Comparison of ENCODE assay signal across 1 cellular context in the genomic region with DNA sequence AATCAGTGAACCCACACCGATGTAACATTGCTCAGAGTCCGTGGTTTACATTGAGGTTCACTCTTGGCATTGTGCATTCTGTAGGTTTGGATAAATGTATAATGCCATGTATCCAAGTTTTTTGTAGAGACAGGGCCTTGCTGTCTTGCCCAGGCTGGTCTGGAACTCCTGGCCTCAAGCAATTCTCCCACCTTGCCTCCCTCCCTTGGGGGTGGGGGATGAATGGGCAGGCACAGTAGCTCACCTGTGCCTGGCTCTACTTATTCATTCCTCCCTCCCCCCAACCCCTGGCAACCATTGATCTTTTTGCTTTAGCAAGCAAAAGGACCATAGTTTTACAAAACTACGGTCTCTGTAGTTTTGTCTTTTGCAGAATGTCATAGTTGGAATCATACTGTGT.
TF ChIP-seq lines count a peak whose summit lies in the region.

No MANE protein-coding gene starts in this region.

TF ChIP-seq in H1, 55 proteins besides CTCF, POLR2A, EP300 and RAD21:
- TF ChIP-seq JUN (IDR thresholded peaks at IDR 0.05; ENCODE audit: low read depth, low read length) (no peak), GABPA (IDR thresholded peaks at IDR 0.05; ENCODE audit: borderline replicate concordance, insufficient read depth, low read length) (no peak), RBBP5 (IDR thresholded peaks at IDR 0.05; ENCODE audit: borderline replicate concordance, low read depth, low read length) (no peak), NRF1 (IDR thresholded peaks at IDR 0.05; ENCODE audit: low read depth, low read length) (no peak), SUZ12 (IDR thresholded peaks at IDR 0.05; ENCODE audit: low read length) (no peak), CBX5 (IDR thresholded peaks at IDR 0.05; ENCODE audit: low read depth, low read length) (no peak), FOSL1 (IDR thresholded peaks at IDR 0.05; ENCODE audit: insufficient read depth, low read depth, low read length) (no peak), TCF12 (IDR thresholded peaks at IDR 0.05; ENCODE audit: low read depth, low read length) (0 out of 2 replicates have a peak, but pooled peaks have one; percentile 15), CHD2 (IDR thresholded peaks at IDR 0.05; ENCODE audit: low read length) (no peak), NANOG (IDR thresholded peaks at IDR 0.05; ENCODE audit: insufficient read depth, low read depth, low read length, poor library complexity, severe bottlenecking) (no peak), SIX5 (IDR thresholded peaks at IDR 0.05; ENCODE audit: low read depth, low read length) (no peak), EGR1 (IDR thresholded peaks at IDR 0.05; ENCODE audit: borderline replicate concordance, low read depth, low read length) (no peak), KDM5A (IDR thresholded peaks at IDR 0.05; ENCODE audit: low read length) (no peak), CTBP2 (IDR thresholded peaks at IDR 0.05; ENCODE audit: borderline replicate concordance, insufficient read depth, insufficient read length, low read length) (no peak), RNF2 (IDR thresholded peaks at IDR 0.05; ENCODE audit: borderline replicate concordance, low read depth, low read length, missing control alignments, poor library complexity, severe bottlenecking) (no peak), SP1 (IDR thresholded peaks at IDR 0.05; ENCODE audit: low read depth, low read length) (0 out of 2 replicates have a peak, but pooled peaks have one; percentile 30), SIN3A (conservative IDR thresholded peaks at IDR 0.05 in 1 of 2, IDR thresholded peaks at IDR 0.05 in 1 of 2; ENCODE audit: low read depth in 1 of 2, low read length in 2 of 2) (no peak), HDAC6 (IDR thresholded peaks at IDR 0.05; ENCODE audit: low read depth, low read length) (no peak), KDM1A (IDR thresholded peaks at IDR 0.05; ENCODE audit: borderline replicate concordance, low read length) (peak; percentile 44; the same call in 1 of the 2 replicates), HDAC2 (IDR thresholded peaks at IDR 0.05; ENCODE audit: borderline replicate concordance in 1 of 2, low read depth in 2 of 2, low read length in 2 of 2) (no peak), MAFK (IDR thresholded peaks at IDR 0.05; ENCODE audit: low read depth, low read length) (no peak), TEAD4 (IDR thresholded peaks at IDR 0.05; ENCODE audit: low read depth, low read length) (no peak), ZNF274 (IDR thresholded peaks at IDR 0.05; ENCODE audit: borderline replicate concordance, extremely low read depth, low read length) (no peak), SRF (IDR thresholded peaks at IDR 0.05; ENCODE audit: low read depth, low read length) (no peak), CBX8 (IDR thresholded peaks at IDR 0.05; ENCODE audit: borderline replicate concordance, low read depth, low read length) (no peak), YY1 (IDR thresholded peaks at IDR 0.05; ENCODE audit: low read depth, low read length) (0 out of 2 replicates have a peak, but pooled peaks have one; percentile 21), SP2 (IDR thresholded peaks at IDR 0.05; ENCODE audit: low read length) (no peak), BRCA1 (IDR thresholded peaks at IDR 0.05; ENCODE audit: low read depth, low read length) (no peak), BACH1 (IDR thresholded peaks at IDR 0.05; ENCODE audit: low read length) (no peak)
- TF ChIP-seq, protein P1, sequence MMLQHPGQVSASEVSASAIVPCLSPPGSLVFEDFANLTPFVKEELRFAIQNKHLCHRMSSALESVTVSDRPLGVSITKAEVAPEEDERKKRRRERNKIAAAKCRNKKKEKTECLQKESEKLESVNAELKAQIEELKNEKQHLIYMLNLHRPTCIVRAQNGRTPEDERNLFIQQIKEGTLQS (IDR thresholded peaks at IDR 0.05; ENCODE audit: insufficient read depth, low read depth, low read length) = no peak
- TF ChIP-seq, protein P2, sequence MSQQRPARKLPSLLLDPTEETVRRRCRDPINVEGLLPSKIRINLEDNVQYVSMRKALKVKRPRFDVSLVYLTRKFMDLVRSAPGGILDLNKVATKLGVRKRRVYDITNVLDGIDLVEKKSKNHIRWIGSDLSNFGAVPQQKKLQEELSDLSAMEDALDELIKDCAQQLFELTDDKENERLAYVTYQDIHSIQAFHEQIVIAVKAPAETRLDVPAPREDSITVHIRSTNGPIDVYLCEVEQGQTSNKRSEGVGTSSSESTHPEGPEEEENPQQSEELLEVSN (IDR thresholded peaks at IDR 0.05) = no peak
- TF ChIP-seq, protein P3, sequence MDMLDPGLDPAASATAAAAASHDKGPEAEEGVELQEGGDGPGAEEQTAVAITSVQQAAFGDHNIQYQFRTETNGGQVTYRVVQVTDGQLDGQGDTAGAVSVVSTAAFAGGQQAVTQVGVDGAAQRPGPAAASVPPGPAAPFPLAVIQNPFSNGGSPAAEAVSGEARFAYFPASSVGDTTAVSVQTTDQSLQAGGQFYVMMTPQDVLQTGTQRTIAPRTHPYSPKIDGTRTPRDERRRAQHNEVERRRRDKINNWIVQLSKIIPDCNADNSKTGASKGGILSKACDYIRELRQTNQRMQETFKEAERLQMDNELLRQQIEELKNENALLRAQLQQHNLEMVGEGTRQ (IDR thresholded peaks at IDR 0.05; ENCODE audit: low read length) = no peak
TF ChIP-seq in H1: peak in this region for 4.
